12 cellular contexts compared by ENCODE assay signal in genomic region chr4:20194079-20195013, GRCh38. TPM values are rescaled to one million over a fixed set of nuclear protein-coding genes. Genes with fewer than 3 reads are reported as not detected.
A peak's percentile ranks its signal among the peaks of the same experiment; 100 is the strongest.
DNase-seq lines count a peak whose midpoint lies in the region; ATAC-seq and TF ChIP-seq lines count a peak whose summit lies in the region.
"Had no signal": no experiment of that assay in that cellular context is flagged by ENCODE, and none has a peak within 500 bp of the region (broad histone marks: within the 10 kb centered on the region; RNA-seq: fewer than 3 reads in every experiment).

No MANE protein-coding gene starts in this region.

- DNase-seq in GM03348 (ENCODE audit: low spot score) (peak; percentile 62), PC-3 (peak; percentile 87), fibroblast of mammary gland (ENCODE audit: low read depth) (peak; percentile 92), gastrocnemius medialis (no peak), NCI-H2196 (lab: John Stamatoyannopoulos, UW; ENCODE audit: unreplicated experiment) (no peak), HuH-7 (ENCODE audit: low spot score) (no peak)
- DNase-seq: activated T-cell treated with anti-CD3 and anti-CD28 coated beads, Interleukin-2, amount 50 U/mL, for 24 hours; NCI-H526; right lobe of liver had no signal

- H3K79me2 ChIP-seq in PC-3 (ENCODE audit: low read length), result no peaks in the 10 kb centered on the region

- no peak overlapping the region for H2AFZ ChIP-seq in PC-3 (ENCODE audit: low read length)

- H3K9me2 ChIP-seq in PC-3 (replicated peaks; ENCODE audit: low read length), result no peaks in the 10 kb centered on the region

- H3K9me3 ChIP-seq in PC-3 (ENCODE audit: low read length), result peaks cover 4% of the 10 kb centered on the region; the same call in 1 of the 2 replicates
- H3K9me3 ChIP-seq in gastrocnemius medialis, result no peaks in the 10 kb centered on the region
- H3K9me3 ChIP-seq: right lobe of liver had no signal

- H3K9ac ChIP-seq in PC-3 (ENCODE audit: low read length), result peak overlapping the region; percentile 91

- peak; percentile 50 for ATAC-seq in PC-3
- peak; percentile 50 to 75 for ATAC-seq in gastrocnemius medialis
- no peak for ATAC-seq in GM19467 (IDR thresholded peaks at IDR 0.05; ENCODE audit: unreplicated experiment)
- ATAC-seq in HG02610 (IDR thresholded peaks at IDR 0.05; ENCODE audit: unreplicated experiment), result no peak

- H3K4me1 ChIP-seq in PC-3 (ENCODE audit: insufficient read depth, low read length), result peaks cover 64% of the 10 kb centered on the region
- no peaks in the 10 kb centered on the region for H3K4me1 ChIP-seq in gastrocnemius medialis
- H3K4me1 ChIP-seq: right lobe of liver had no signal

- peaks cover 9% of the 10 kb centered on the region; the same call in 1 of the 2 replicates for H3K36me3 ChIP-seq in PC-3 (ENCODE audit: low read depth, low read length)
- no peaks in the 10 kb centered on the region for H3K36me3 ChIP-seq in gastrocnemius medialis
- H3K36me3 ChIP-seq: right lobe of liver had no signal

- POLR2A ChIA-PET in PC-3 (lab: Charles Lee; ENCODE audit: unreplicated experiment), result interaction anchor here (0.6 to 0.7 kb wide), 3 partner anchors 54 to 248 kb away, joined by 4 to 6 read pairs (median 5); no protein-coding TSS in a partner anchor

- intact Hi-C loops in PC-3 (cut with micrococcal nuclease) (loop anchor here (2.0 to 10.0 kb wide), 3 partner anchors 54 to 420 kb away; no protein-coding TSS in a partner anchor), gastrocnemius medialis (cut with DNase I; ENCODE audit: low total_unique reads) (no loop called here)

- peak overlapping the region; percentile 78 for H3K4me2 ChIP-seq in PC-3 (ENCODE audit: low read length)

- TF ChIP-seq POLR2A in gastrocnemius medialis (IDR thresholded peaks at IDR 0.05), result no peak

- no peaks in the 10 kb centered on the region for H4K20me1 ChIP-seq in PC-3 (ENCODE audit: low read length)

- H3K4me3 ChIP-seq in PC-3 (ENCODE audit: low read length) (peak overlapping the region; percentile 46; the same call in 1 of the 2 replicates), fibroblast of mammary gland (ENCODE audit: control insufficient read depth, low read depth, low read length) (no peak overlapping the region), gastrocnemius medialis (no peak overlapping the region)
- H3K4me3 ChIP-seq: right lobe of liver had no signal

- in situ Hi-C loops in gastrocnemius medialis (cut with MboI; ENCODE audit: low sequenced_read_pairs in 4 of 4), result no loop called here

- CTCF ChIA-PET in PC-3 (lab: Charles Lee), result interaction anchor here (1.7 kb wide), 1 partner anchor 54 kb away, joined by 5 read pairs; no protein-coding TSS in a partner anchor

- H3K27ac ChIP-seq in PC-3 (ENCODE audit: low read length) (peak overlapping the region; percentile 100), gastrocnemius medialis (peak overlapping the region in 1 of 4 donors; percentile 38)
- H3K27ac ChIP-seq: right lobe of liver had no signal

- no peak for TF ChIP-seq CTCF in PC-3 (conservative IDR thresholded peaks at IDR 0.05; ENCODE audit: low read depth, low read length)
- no peak for TF ChIP-seq CTCF in fibroblast of mammary gland (conservative IDR thresholded peaks at IDR 0.05; ENCODE audit: control insufficient read depth, insufficient read depth, low read depth, low read length)
- TF ChIP-seq CTCF in gastrocnemius medialis (IDR thresholded peaks at IDR 0.05 in 4 of 5, conservative IDR thresholded peaks at IDR 0.05 in 1 of 5), result no peak

- H3F3A ChIP-seq in PC-3 (ENCODE audit: low read length, unreplicated experiment), result peaks cover 30% of the 10 kb centered on the region

- H3K27me3 ChIP-seq in PC-3 (ENCODE audit: low read length) (no peaks in the 10 kb centered on the region), gastrocnemius medialis (no peaks in the 10 kb centered on the region)
- H3K27me3 ChIP-seq: right lobe of liver had no signal

- no TSS peak for BruUV-seq in PC-3 (replicated peaks; lab: Mats Ljungman, UMichigan)

RNA-seq across cellular contexts. Expression of gene SLIT2, which starts 57.4 kb away (rescaled TPM):
- 19.1 and 28.7 TPM in 2 replicates for total RNA-seq in PC-3 (2014; rRNA removed)
- total RNA-seq in gastrocnemius medialis, result 1 to 10 TPM; 3.3 to 9.8 (median 4.8) TPM
- total RNA-seq: G401 had no signal

Comparison
In these comparisons a context has a peak if more than half of its experiments do, and no peak if none do; other contexts are left out.
1. DNase-seq: peak in GM03348 (single experiment), PC-3 (single experiment) and fibroblast of mammary gland (single experiment); none in gastrocnemius medialis (0 of 2), NCI-H2196 (single experiment) and HuH-7 (single experiment).
2. ATAC-seq: peak in PC-3 (single experiment) and gastrocnemius medialis (2 of 2); none in GM19467 (single experiment) and HG02610 (single experiment).